Comparison of ENCODE assay signal across 8 cellular contexts in the genomic region with DNA sequence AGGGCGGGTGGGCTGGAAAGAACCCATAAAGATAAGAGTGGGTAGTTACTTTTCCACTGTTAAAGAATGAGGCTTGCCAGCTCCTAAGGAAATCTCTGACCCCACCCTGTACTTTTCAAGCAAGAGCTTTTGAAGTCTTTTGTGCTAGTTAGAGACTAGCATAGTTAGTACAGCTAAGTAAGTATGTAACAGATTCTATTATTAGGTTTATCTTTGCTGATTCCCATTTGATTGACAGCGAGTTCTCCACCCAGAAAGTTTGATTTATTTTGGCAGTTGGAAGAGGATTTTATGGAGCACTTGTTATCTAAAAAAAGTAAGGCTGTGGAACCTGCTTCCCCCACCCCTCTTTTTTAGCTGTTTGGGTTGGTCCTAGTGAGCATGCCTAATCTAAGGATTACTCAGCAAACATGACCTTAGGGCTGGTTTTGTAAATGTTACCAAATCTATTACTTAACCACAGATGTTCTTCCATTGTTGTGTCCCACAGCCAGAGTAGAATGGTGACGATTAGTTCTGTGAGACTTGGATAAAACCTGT. TPM values are rescaled to one million over a fixed set of nuclear protein-coding genes. Genes with fewer than 3 reads are reported as not detected.
DNase-seq lines count a peak whose midpoint lies in the region; ATAC-seq and TF ChIP-seq lines count a peak whose summit lies in the region.
"Had no signal": no experiment of that assay in that cellular context is flagged by ENCODE, and none has a peak within 500 bp of the region (broad histone marks: within the 10 kb centered on the region; RNA-seq: fewer than 3 reads in every experiment).

No MANE protein-coding gene starts in this region.

- ATAC-seq in heart left ventricle: peak; percentile 27 to 71 (median 64)
- no peak for ATAC-seq in GM19455 (IDR thresholded peaks at IDR 0.05; ENCODE audit: unreplicated experiment)
- no peak for ATAC-seq in stimulated activated effector memory CD8-positive, alpha-beta T cell treated with anti-CD3 and anti-CD28 coated beads, Interleukin-12 subunit alpha, Interleukin-12 subunit beta, amount 100 ng/mL, for 72 hours

- no peak overlapping the region for H3K4me3 ChIP-seq in heart left ventricle
- H3K4me3 ChIP-seq in smooth muscle cell: peak overlapping the region; percentile 6

- DNase-seq in HT1080 (ENCODE audit: low read depth) (peak; percentile 46), SKM-1 treated with dmso at 0.1 percent for 144 hours (lab: John Stamatoyannopoulos, UW; ENCODE audit: unreplicated experiment) (peak; percentile 62), heart left ventricle (no peak), smooth muscle cell (lab: John Stamatoyannopoulos, UW; ENCODE audit: unreplicated experiment) (no peak), HK-2 (ENCODE audit: unreplicated experiment) (no peak)
- no peak for DNase-seq in stimulated activated effector memory CD8-positive, alpha-beta T cell treated with anti-CD3 and anti-CD28 coated beads, Interleukin-12 subunit alpha, Interleukin-12 subunit beta, amount 100 ng/mL, for 72 hours (ENCODE audit: low spot score in 2 of 2)
- DNase-seq: posterior cingulate gyrus had no signal

- no peaks in the 10 kb centered on the region for H3K36me3 ChIP-seq in heart left ventricle
- no peaks in the 10 kb centered on the region for H3K36me3 ChIP-seq in smooth muscle cell (ENCODE audit: low read depth)

- peaks cover 98% of the 10 kb centered on the region for H4K20me1 ChIP-seq in smooth muscle cell (ENCODE audit: low read depth)

- no peak overlapping the region for H3K9ac ChIP-seq in smooth muscle cell (ENCODE audit: low read depth)

- no peaks in the 10 kb centered on the region for H3K36me3 Mint-ChIP-seq in stimulated activated effector memory CD8-positive, alpha-beta T cell treated with anti-CD3 and anti-CD28 coated beads, Interleukin-12 subunit alpha, Interleukin-12 subunit beta, amount 100 ng/mL, for 72 hours

- H3K27me3 ChIP-seq in heart left ventricle: no peaks in the 10 kb centered on the region
- no peaks in the 10 kb centered on the region for H3K27me3 ChIP-seq in smooth muscle cell (ENCODE audit: low read depth)

- TF ChIP-seq CTCF in heart left ventricle (IDR thresholded peaks at IDR 0.05) (no peak), smooth muscle cell (IDR thresholded peaks at IDR 0.05; ENCODE audit: borderline replicate concordance, insufficient read depth, poor library complexity, severe bottlenecking) (no peak)

- peaks cover 51% of the 10 kb centered on the region for H3F3A ChIP-seq in smooth muscle cell (ENCODE audit: low read depth)

- H3K9me3 ChIP-seq in heart left ventricle (peaks cover 0 to 3% (median 0%) of the 10 kb centered on the region in 12 donors), smooth muscle cell (replicated peaks; ENCODE audit: low read depth) (no peaks in the 10 kb centered on the region)

- intact Hi-C loops in heart left ventricle (cut with DNase I): loop anchor here in 2 of 10 donors (5.0 to 10.0 kb wide), 2 partner anchors 52 to 55 kb away; no protein-coding TSS in a partner anchor

- peaks cover 99% of the 10 kb centered on the region for H3K79me2 ChIP-seq in smooth muscle cell (ENCODE audit: low read depth)

- H3K4me1 Mint-ChIP-seq in stimulated activated effector memory CD8-positive, alpha-beta T cell treated with anti-CD3 and anti-CD28 coated beads, Interleukin-12 subunit alpha, Interleukin-12 subunit beta, amount 100 ng/mL, for 72 hours: peaks cover 28% of the 10 kb centered on the region

- H3K4me1 ChIP-seq in heart left ventricle: peaks cover 11 to 78% (median 67%) of the 10 kb centered on the region in 12 donors
- peaks cover 39% of the 10 kb centered on the region for H3K4me1 ChIP-seq in smooth muscle cell (ENCODE audit: low read depth)

- WGBS in heart left ventricle, 4 donors: 21 to 34% (median 24%) methylated on average over 3 of the region's 3 CpGs
- WGBS in smooth muscle cell (ENCODE audit: low lambda C conversion rate): 33% methylated on average over 3 of the region's 3 CpGs

- H3K27ac ChIP-seq in heart left ventricle (peak overlapping the region in 10 of 12 donors; percentile 48 to 70 (median 56)), smooth muscle cell (ENCODE audit: low read depth) (peak overlapping the region; percentile 93)

- H3K27ac Mint-ChIP-seq in stimulated activated effector memory CD8-positive, alpha-beta T cell treated with anti-CD3 and anti-CD28 coated beads, Interleukin-12 subunit alpha, Interleukin-12 subunit beta, amount 100 ng/mL, for 72 hours: no peak overlapping the region

- no peak overlapping the region for H2AFZ ChIP-seq in smooth muscle cell (ENCODE audit: low read depth)

- no peaks in the 10 kb centered on the region for H3K9me3 Mint-ChIP-seq in stimulated activated effector memory CD8-positive, alpha-beta T cell treated with anti-CD3 and anti-CD28 coated beads, Interleukin-12 subunit alpha, Interleukin-12 subunit beta, amount 100 ng/mL, for 72 hours

- H3K4me3 Mint-ChIP-seq in stimulated activated effector memory CD8-positive, alpha-beta T cell treated with anti-CD3 and anti-CD28 coated beads, Interleukin-12 subunit alpha, Interleukin-12 subunit beta, amount 100 ng/mL, for 72 hours: no peak overlapping the region

- no peak for TF ChIP-seq POLR2A in heart left ventricle (IDR thresholded peaks at IDR 0.05)

- peak overlapping the region; percentile 52 for H3K4me2 ChIP-seq in smooth muscle cell

RNA-seq across cellular contexts. Expression of a gene that starts 57.6 kb away (rescaled TPM):
- total RNA-seq in HT1080 (2014; rRNA removed; shearing (Covaris generic)): 53.5 and 63.7 TPM in 2 replicates
- polyA plus RNA-seq in HT1080 (2015; cell fraction: cytosol; rRNA removed): 30.4 and 35.5 TPM in 2 replicates
- polyA plus RNA-seq in HT1080 (2015; cell fraction: nucleus; rRNA removed): 56.3 and 56.4 TPM in 2 replicates
- total RNA-seq in heart left ventricle (100 to 1,000 TPM in 3 of 9 donors, 10 to 100 TPM in 6; 59.1 to 113 (median 79.0) TPM), smooth muscle cell (265 and 294 TPM in 2 replicates)
- polyA plus RNA-seq in heart left ventricle (10 to 100 TPM in 1 of 2 donors, 1 to 10 TPM in 1; 9.4 to 35.8 TPM), smooth muscle cell (149 and 161 TPM in 2 replicates)

Comparison
In these comparisons a context has a peak if more than half of its experiments do, and no peak if none do; other contexts are left out.
1. DNase-seq: peak in HT1080 (single experiment) and SKM-1 treated with dmso at 0.1 percent for 144 hours (single experiment); none in heart left ventricle (0 of 5), smooth muscle cell (single experiment), stimulated activated effector memory CD8-positive, alpha-beta T cell treated with anti-CD3 and anti-CD28 coated beads, Interleukin-12 subunit alpha, Interleukin-12 subunit beta, amount 100 ng/mL, for 72 hours (0 of 2) and HK-2 (single experiment).
2. ATAC-seq: peak in heart left ventricle (4 of 4); none in GM19455 (single experiment) and stimulated activated effector memory CD8-positive, alpha-beta T cell treated with anti-CD3 and anti-CD28 coated beads, Interleukin-12 subunit alpha, Interleukin-12 subunit beta, amount 100 ng/mL, for 72 hours (single experiment).